29 cellular contexts compared by ENCODE assay signal in the genomic region with DNA sequence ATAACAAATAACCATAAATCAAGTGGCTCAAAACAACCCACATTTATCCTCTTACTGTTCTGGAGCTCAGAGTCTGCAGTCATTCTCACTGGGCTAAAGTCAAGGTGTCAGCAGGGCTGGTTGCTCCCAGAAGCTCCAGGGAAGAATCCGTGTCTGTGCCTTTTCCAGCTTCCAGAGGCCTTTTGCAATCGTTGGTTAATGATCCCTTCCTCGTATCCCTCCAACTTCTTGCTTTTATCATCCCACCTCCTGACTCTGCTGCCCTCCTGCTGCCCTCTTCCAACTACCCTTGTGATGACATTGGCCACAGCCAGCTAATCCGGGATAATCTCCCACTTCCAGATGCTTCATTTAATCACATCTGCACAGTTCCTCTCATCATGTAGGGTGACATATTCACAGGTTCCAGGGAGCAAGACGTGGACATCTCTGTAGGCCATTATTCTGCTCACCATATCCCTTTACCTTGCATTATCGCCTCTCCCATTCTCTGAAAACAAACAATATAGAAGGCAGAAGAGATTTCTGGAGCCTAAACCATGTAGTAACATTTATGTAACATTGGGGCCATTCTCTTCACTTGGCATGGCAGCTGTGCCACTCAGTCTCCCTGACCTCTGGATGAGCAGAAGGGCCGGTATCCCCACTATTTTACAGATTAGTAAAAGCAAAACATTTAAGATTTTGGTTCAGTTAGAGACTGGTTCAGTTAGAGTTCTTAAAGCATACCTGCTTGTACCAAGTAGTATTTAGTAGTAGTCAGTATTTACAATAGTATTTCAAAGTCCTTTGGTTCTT.
"Had no signal": no experiment of that assay in that cellular context is flagged by ENCODE, and none has a peak within 500 bp of the region (broad histone marks: within the 10 kb centered on the region; RNA-seq: fewer than 3 reads in every experiment).

No MANE protein-coding gene starts in this region.

- H3K27me3 ChIP-seq: cardiac muscle cell, foreskin keratinocyte, heart left ventricle, left lung had no signal

- H3K4me3 ChIP-seq: cardiac muscle cell, heart left ventricle, left lung, lung, mucosa of descending colon, skin epidermis, thoracic aorta had no signal

- ATAC-seq: activated naive CD8-positive, alpha-beta T cell treated with anti-CD3 and anti-CD28 coated beads, Interleukin-2, amount 50 U/mL, for 24 hours; effector memory CD8-positive, alpha-beta T cell; foreskin keratinocyte; left lung; mucosa of descending colon; natural killer cell treated with Interleukin-12 subunit alpha and Interleukin-12 subunit beta and Interleukin-15 and Interleukin-18, amount 100 ng/mL, for 72 hours; sciatic nerve; stimulated activated naive CD8-positive, alpha-beta T cell treated with anti-CD3 and anti-CD28 coated beads, Interleukin-15, Interleukin-2, amounts not matched to agents 100 U/mL and 50 U/mL, for 24 hours; T-helper 17 cell had no signal

- H3K4me1 Mint-ChIP-seq: activated CD4-positive, alpha-beta memory T cell treated with anti-CD3 and anti-CD28 coated beads, Interleukin-2, amount 10 ng/mL, durations not matched to agents 7 days and 5 days; activated CD4-positive, alpha-beta T cell treated with anti-CD3 and anti-CD28 coated beads, Interleukin-2, amount 10 ng/mL, durations not matched to agents 24 days and 14 days; activated naive CD4-positive, alpha-beta T cell treated with anti-CD3 and anti-CD28 coated beads, Interleukin-2, amount 50 U/mL, for 24 hours; activated naive CD8-positive, alpha-beta T cell treated with anti-CD3 and anti-CD28 coated beads, Interleukin-2, amount 50 U/mL, for 24 hours; T-helper 17 cell had no signal

- H3K4me3 Mint-ChIP-seq: activated CD4-positive, alpha-beta memory T cell treated with anti-CD3 and anti-CD28 coated beads, Interleukin-2, amount 10 ng/mL, durations not matched to agents 7 days and 5 days; activated CD4-positive, alpha-beta T cell treated with anti-CD3 and anti-CD28 coated beads, Interleukin-2, amount 10 ng/mL, durations not matched to agents 24 days and 14 days; activated naive CD4-positive, alpha-beta T cell treated with anti-CD3 and anti-CD28 coated beads, Interleukin-2, amount 50 U/mL, for 24 hours; activated naive CD8-positive, alpha-beta T cell treated with anti-CD3 and anti-CD28 coated beads, Interleukin-2, amount 50 U/mL, for 24 hours; effector memory CD8-positive, alpha-beta T cell; natural killer cell treated with Interleukin-12 subunit alpha and Interleukin-12 subunit beta and Interleukin-15 and Interleukin-18, amount 100 ng/mL, for 72 hours; T-helper 17 cell had no signal

- H3K36me3 Mint-ChIP-seq: natural killer cell treated with Interleukin-12 subunit alpha and Interleukin-12 subunit beta and Interleukin-15 and Interleukin-18, amount 100 ng/mL, for 72 hours had no signal

- H3K4me1 ChIP-seq: foreskin keratinocyte, left lung had no signal

- H3K27me3 Mint-ChIP-seq: activated CD4-positive, alpha-beta memory T cell treated with anti-CD3 and anti-CD28 coated beads, Interleukin-2, amount 10 ng/mL, durations not matched to agents 7 days and 5 days; activated CD4-positive, alpha-beta T cell treated with anti-CD3 and anti-CD28 coated beads, Interleukin-2, amount 10 ng/mL, durations not matched to agents 24 days and 14 days; activated naive CD4-positive, alpha-beta T cell treated with anti-CD3 and anti-CD28 coated beads, Interleukin-2, amount 50 U/mL, for 24 hours; activated naive CD8-positive, alpha-beta T cell treated with anti-CD3 and anti-CD28 coated beads, Interleukin-2, amount 50 U/mL, for 24 hours; effector memory CD8-positive, alpha-beta T cell; natural killer cell treated with Interleukin-12 subunit alpha and Interleukin-12 subunit beta and Interleukin-15 and Interleukin-18, amount 100 ng/mL, for 72 hours; T-helper 17 cell had no signal

- FAIRE-seq: urothelium cell line had no signal

- H3K27ac ChIP-seq: cardiac muscle cell, foreskin keratinocyte, heart left ventricle, left lung, skin epidermis, thoracic aorta had no signal

- H3K36me3 ChIP-seq: cardiac muscle cell, heart left ventricle, left lung, thoracic aorta had no signal

- DNase-seq: activated CD4-positive, alpha-beta memory T cell treated with anti-CD3 and anti-CD28 coated beads, Interleukin-2, amount 10 ng/mL, durations not matched to agents 7 days and 5 days; activated CD4-positive, alpha-beta T cell treated with anti-CD3 and anti-CD28 coated beads, Interleukin-2, amount 10 ng/mL, durations not matched to agents 24 days and 14 days; activated CD4-positive, CD25-positive, alpha-beta regulatory T cell treated with anti-CD3 and anti-CD28 coated beads, Interleukin-2, amount 50 U/mL, for 72 hours; activated naive CD8-positive, alpha-beta T cell treated with anti-CD3 and anti-CD28 coated beads, Interleukin-2, amount 50 U/mL, for 24 hours; activated T-cell treated with anti-CD3 and anti-CD28 coated beads, Interleukin-2, amount 50 U/mL, for 48 hours; anterior cingulate cortex; cortex of kidney; effector memory CD8-positive, alpha-beta T cell; erythroblast; foreskin keratinocyte; heart left ventricle; left lung; mucosa of descending colon; posterior cingulate gyrus; stimulated activated CD4-positive, alpha-beta T cell treated with anti-CD3 and anti-CD28 coated beads, Interleukin-12 subunit alpha, Interleukin-12 subunit beta, amount 100 ng/mL, for 4 hours; stimulated activated CD4-positive, alpha-beta T cell treated with anti-CD3 and anti-CD28 coated beads, Interleukin-4, amount 100 ng/mL, for 1 hour; stimulated activated naive CD8-positive, alpha-beta T cell treated with anti-CD3 and anti-CD28 coated beads, Interleukin-15, Interleukin-2, amounts not matched to agents 100 U/mL and 50 U/mL, for 24 hours; T-helper 17 cell; T1000; trophoblast cell had no signal

- H3K9me3 Mint-ChIP-seq: activated CD4-positive, alpha-beta memory T cell treated with anti-CD3 and anti-CD28 coated beads, Interleukin-2, amount 10 ng/mL, durations not matched to agents 7 days and 5 days; activated CD4-positive, alpha-beta T cell treated with anti-CD3 and anti-CD28 coated beads, Interleukin-2, amount 10 ng/mL, durations not matched to agents 24 days and 14 days; activated naive CD4-positive, alpha-beta T cell treated with anti-CD3 and anti-CD28 coated beads, Interleukin-2, amount 50 U/mL, for 24 hours; activated naive CD8-positive, alpha-beta T cell treated with anti-CD3 and anti-CD28 coated beads, Interleukin-2, amount 50 U/mL, for 24 hours; activated T-helper 2 cell treated with anti-CD3 and anti-CD28 coated beads, Interferon-gamma antibody, Interleukin-2, Interleukin-4, amounts not matched to agents 10 μg/mL and 5 μg/mL and 100 μg/mL, durations not matched to agents 14 hours and 24 hours and 36 hours; effector memory CD8-positive, alpha-beta T cell; natural killer cell treated with Interleukin-12 subunit alpha and Interleukin-12 subunit beta and Interleukin-15 and Interleukin-18, amount 100 ng/mL, for 72 hours had no signal

- H3K9me3 ChIP-seq: heart left ventricle, mucosa of descending colon, thoracic aorta had no signal

- H3K27ac Mint-ChIP-seq: activated CD4-positive, alpha-beta memory T cell treated with anti-CD3 and anti-CD28 coated beads, Interleukin-2, amount 10 ng/mL, durations not matched to agents 7 days and 5 days; activated CD4-positive, alpha-beta T cell treated with anti-CD3 and anti-CD28 coated beads, Interleukin-2, amount 10 ng/mL, durations not matched to agents 24 days and 14 days; activated naive CD4-positive, alpha-beta T cell treated with anti-CD3 and anti-CD28 coated beads, Interleukin-2, amount 50 U/mL, for 24 hours; activated naive CD8-positive, alpha-beta T cell treated with anti-CD3 and anti-CD28 coated beads, Interleukin-2, amount 50 U/mL, for 24 hours; activated T-helper 2 cell treated with anti-CD3 and anti-CD28 coated beads, Interferon-gamma antibody, Interleukin-2, Interleukin-4, amounts not matched to agents 10 μg/mL and 5 μg/mL and 100 μg/mL, durations not matched to agents 14 hours and 24 hours and 36 hours; effector memory CD8-positive, alpha-beta T cell; natural killer cell treated with Interleukin-12 subunit alpha and Interleukin-12 subunit beta and Interleukin-15 and Interleukin-18, amount 100 ng/mL, for 72 hours; T-helper 17 cell had no signal
